1 cellular context compared by ENCODE assay signal in genomic region chr1:92441316-92442311, GRCh38.
A peak's percentile ranks its signal among the peaks of the same experiment; 100 is the strongest.
TF ChIP-seq lines count a peak whose summit lies in the region.

No MANE protein-coding gene starts in this region.

TF ChIP-seq in HepG2, 621 proteins besides CTCF, POLR2A, EP300 and RAD21 (continued from another document):
- TF ChIP-seq EHMT2 (IDR thresholded peaks at IDR 0.05; ENCODE audit: borderline replicate concordance, low read depth, low read length): peak; percentile 43; the same call in 1 of the 2 replicates
- peak; percentile 89 for TF ChIP-seq NFKBIZ (CRISPR knock-in tag; IDR thresholded peaks at IDR 0.05)
- peak; percentile 92 for TF ChIP-seq SALL1 (CRISPR knock-in tag; IDR thresholded peaks at IDR 0.05)
- TF ChIP-seq HMGXB3 (CRISPR knock-in tag; IDR thresholded peaks at IDR 0.05; ENCODE audit: borderline replicate concordance): peak; percentile 89
- TF ChIP-seq FOXO4 (CRISPR knock-in tag; conservative IDR thresholded peaks at IDR 0.05): no peak
- TF ChIP-seq PBX3 (CRISPR knock-in tag; IDR thresholded peaks at IDR 0.05; ENCODE audit: borderline replicate concordance): no peak
- peak; percentile 87; the same call in 1 of the 2 replicates for TF ChIP-seq ZFP90 (CRISPR knock-in tag; IDR thresholded peaks at IDR 0.05; ENCODE audit: borderline replicate concordance)
- TF ChIP-seq ZGPAT (CRISPR knock-in tag; IDR thresholded peaks at IDR 0.05): peak; percentile 92
- TF ChIP-seq JUND (CRISPR knock-in tag; IDR thresholded peaks at IDR 0.05): peak; percentile 43; the same call in 1 of the 2 replicates
- TF ChIP-seq ATM (IDR thresholded peaks at IDR 0.05; ENCODE audit: borderline replicate concordance): no peak
- TF ChIP-seq TBL1XR1 (IDR thresholded peaks at IDR 0.05; ENCODE audit: borderline replicate concordance, low read length, partially characterized antibody): peak; percentile 39
- 0 out of 2 replicates have a peak, but pooled peaks have one; percentile 52 for TF ChIP-seq E2F2 (CRISPR knock-in tag; IDR thresholded peaks at IDR 0.05; ENCODE audit: borderline replicate concordance)
- peak; percentile 57; the same call in 1 of the 2 replicates for TF ChIP-seq PPARG (CRISPR knock-in tag; conservative IDR thresholded peaks at IDR 0.05)
- TF ChIP-seq ZNF772 (CRISPR knock-in tag; IDR thresholded peaks at IDR 0.05): 0 out of 2 replicates have a peak, but pooled peaks have one; percentile 48
- peak; percentile 78; the same call in 1 of the 2 replicates for TF ChIP-seq AHDC1 (CRISPR knock-in tag; IDR thresholded peaks at IDR 0.05; ENCODE audit: borderline replicate concordance)
- peak; percentile 87 for TF ChIP-seq ZNF280B (CRISPR knock-in tag; IDR thresholded peaks at IDR 0.05; ENCODE audit: borderline replicate concordance)
- peak; percentile 44; the same call in 1 of the 2 replicates for TF ChIP-seq ZNF577 (CRISPR knock-in tag; IDR thresholded peaks at IDR 0.05; ENCODE audit: borderline replicate concordance, low read depth)
- TF ChIP-seq KLF15 (CRISPR knock-in tag; IDR thresholded peaks at IDR 0.05; ENCODE audit: borderline replicate concordance): peak; percentile 79; the same call in 1 of the 2 replicates
- TF ChIP-seq KMT2A (CRISPR knock-in tag; IDR thresholded peaks at IDR 0.05): 0 out of 2 replicates have a peak, but pooled peaks have one; percentile 37
- TF ChIP-seq ZNF7 (CRISPR knock-in tag; IDR thresholded peaks at IDR 0.05): no peak
- TF ChIP-seq IKZF4 (CRISPR knock-in tag; IDR thresholded peaks at IDR 0.05; ENCODE audit: borderline replicate concordance, low read depth, not compliant biosample characterization): peak; percentile 70
- no peak for TF ChIP-seq PTBP1 (IDR thresholded peaks at IDR 0.05; ENCODE audit: low read depth, low read length, poor library complexity, severe bottlenecking)
- peak; percentile 99 for TF ChIP-seq ZFY (CRISPR knock-in tag; IDR thresholded peaks at IDR 0.05)
- peak; percentile 91 for TF ChIP-seq NKX3-1 (CRISPR knock-in tag; IDR thresholded peaks at IDR 0.05)
- TF ChIP-seq ZNF276 (CRISPR knock-in tag; IDR thresholded peaks at IDR 0.05; ENCODE audit: low read depth): peak; percentile 78; the same call in 1 of the 2 replicates
- 0 out of 2 replicates have a peak, but pooled peaks have one; percentile 22 for TF ChIP-seq ZNF281 (CRISPR knock-in tag; IDR thresholded peaks at IDR 0.05; ENCODE audit: borderline replicate concordance)
- TF ChIP-seq AHR (CRISPR knock-in tag; IDR thresholded peaks at IDR 0.05): peak; percentile 94; the same call in 1 of the 2 replicates
- peak in 1 of 2 experiments; percentile 58; a peak in 2 of 4 replicates for TF ChIP-seq ATF4 (CRISPR knock-in tag; IDR thresholded peaks at IDR 0.05)
